Comparison of ENCODE assay signal across 18 cellular contexts in genomic region chr10:62772186-62772950, GRCh38. TPM values are rescaled to one million over a fixed set of nuclear protein-coding genes. Genes with fewer than 3 reads are reported as not detected.
DNase-seq lines count a peak whose midpoint lies in the region; ATAC-seq, FAIRE-seq and TF ChIP-seq lines count a peak whose summit lies in the region.
"Had no signal": no experiment of that assay in that cellular context is flagged by ENCODE, and none has a peak within 500 bp of the region (broad histone marks: within the 10 kb centered on the region; RNA-seq: fewer than 3 reads in every experiment).

No MANE protein-coding gene starts in this region.

- H3K27ac ChIP-seq in heart right ventricle (peak overlapping the region in 4 of 10 donors; percentile 2 to 39 (median 16)), smooth muscle cell (ENCODE audit: low read depth) (peak overlapping the region; percentile 45)
- H3K27ac ChIP-seq: adrenal gland had no signal

- H2AFZ ChIP-seq in smooth muscle cell (ENCODE audit: low read depth): peak overlapping the region; percentile 82

- ATAC-seq in heart right ventricle (peak in 6 of 8 donors; percentile 41 to 82 (median 63)), GM19351 (IDR thresholded peaks at IDR 0.05; ENCODE audit: unreplicated experiment) (no peak)
- ATAC-seq: effector memory CD8-positive, alpha-beta T cell; mucosa of descending colon had no signal

- 30 to 48% methylated on average over 7 of the region's 7 CpGs for WGBS in heart right ventricle, 2 donors
- WGBS in smooth muscle cell (ENCODE audit: low lambda C conversion rate): 48% methylated on average over 7 of the region's 7 CpGs

- peaks cover 12% of the 10 kb centered on the region for H3K4me1 ChIP-seq in adipocyte (ENCODE audit: control insufficient read depth, insufficient read depth, low read length)
- H3K4me1 ChIP-seq in heart right ventricle: peaks cover 0 to 37% (median 19%) of the 10 kb centered on the region in 9 donors
- peaks cover 6% of the 10 kb centered on the region for H3K4me1 ChIP-seq in smooth muscle cell (ENCODE audit: low read depth)
- H3K4me1 ChIP-seq: adrenal gland had no signal

- no peak for TF ChIP-seq CTCF in heart right ventricle (IDR thresholded peaks at IDR 0.05)
- no peak for TF ChIP-seq CTCF in smooth muscle cell (IDR thresholded peaks at IDR 0.05; ENCODE audit: borderline replicate concordance, insufficient read depth, poor library complexity, severe bottlenecking)

- peak overlapping the region; percentile 51 for H3K4me2 ChIP-seq in smooth muscle cell

- H3K36me3 ChIP-seq in adipocyte (ENCODE audit: control insufficient read depth, insufficient read depth, low read length, severe bottlenecking) (no peaks in the 10 kb centered on the region), heart right ventricle (no peaks in the 10 kb centered on the region), smooth muscle cell (ENCODE audit: low read depth) (no peaks in the 10 kb centered on the region)
- H3K36me3 ChIP-seq: adrenal gland had no signal

- H3K4me3 ChIP-seq in adipocyte (ENCODE audit: low read length) (peak overlapping the region; percentile 40), heart right ventricle (no peak overlapping the region), smooth muscle cell (peak overlapping the region; percentile 19)
- H3K4me3 ChIP-seq: adrenal gland, mucosa of descending colon had no signal

- no peaks in the 10 kb centered on the region for H3K79me2 ChIP-seq in smooth muscle cell (ENCODE audit: low read depth)

- H3K9me3 ChIP-seq in adipocyte (ENCODE audit: control insufficient read depth, low read length) (no peaks in the 10 kb centered on the region), heart right ventricle (peaks cover 0 to 5% (median 0%) of the 10 kb centered on the region in 11 donors), smooth muscle cell (replicated peaks; ENCODE audit: low read depth) (no peaks in the 10 kb centered on the region)
- H3K9me3 ChIP-seq: adrenal gland, mucosa of descending colon had no signal

- no peaks in the 10 kb centered on the region for H3K27me3 ChIP-seq in adipocyte (replicated peaks; ENCODE audit: control insufficient read depth, insufficient read depth, low read length)
- no peaks in the 10 kb centered on the region for H3K27me3 ChIP-seq in heart right ventricle
- H3K27me3 ChIP-seq in smooth muscle cell (ENCODE audit: low read depth): no peaks in the 10 kb centered on the region
- H3K27me3 ChIP-seq: adrenal gland had no signal

- peak; percentile 66 for FAIRE-seq in GM12891 (lab: Jason Lieb, UNC)

- H3F3A ChIP-seq in smooth muscle cell (ENCODE audit: low read depth): peaks cover 4% of the 10 kb centered on the region

- H3K9ac ChIP-seq in adipocyte (ENCODE audit: low read length) (no peak overlapping the region), smooth muscle cell (ENCODE audit: low read depth) (peak overlapping the region; percentile 22)

- intact Hi-C loops in heart right ventricle (cut with DNase I): no loop called here

- no peak for DNase-seq in GM12891 (ENCODE audit: insufficient read length, low spot score)
- DNase-seq in adipocyte (ENCODE audit: low read depth): peak; percentile 4
- DNase-seq in heart right ventricle: no peak
- no peak for DNase-seq in smooth muscle cell (lab: John Stamatoyannopoulos, UW; ENCODE audit: unreplicated experiment)
- DNase-seq in NCI-H345 treated with DMSO at 0.1 percent for 48 hours (lab: John Stamatoyannopoulos, UW; ENCODE audit: unreplicated experiment): no peak
- no peak for DNase-seq in activated gamma-delta T cell (lab: John Stamatoyannopoulos, UW)
- DNase-seq: activated CD4-positive, CD25-positive, alpha-beta regulatory T cell; adrenal gland; effector memory CD8-positive, alpha-beta T cell; GDM1; mucosa of descending colon; NCI-H146; NCI-H226; NK-92 treated with Interleukin-12 subunit alpha and Interleukin-12 subunit beta, amount 100 ng/mL, for 24 hours; SHP77; T-helper 2 cell had no signal

- no peaks in the 10 kb centered on the region for H4K20me1 ChIP-seq in smooth muscle cell (ENCODE audit: low read depth)

- peak; percentile 61; the same call in 1 of the 2 replicates for TF ChIP-seq POLR2A in GM12891 (IDR thresholded peaks at IDR 0.05; ENCODE audit: low read depth, low read length)

TF ChIP-seq in GM12891, 5 proteins besides CTCF, POLR2A, EP300 and RAD21:
- TF ChIP-seq POLR2AphosphoS5 (IDR thresholded peaks at IDR 0.05; ENCODE audit: low read depth, low read length) (peak; percentile 66), PAX5 (IDR thresholded peaks at IDR 0.05; ENCODE audit: insufficient read depth, low read length, severe bottlenecking) (no peak)

RNA-seq across cellular contexts. Expression of gene ADO, which starts 32.2 kb away (rescaled TPM):
- polyA plus RNA-seq in GM12891 (2012; ENCODE audit: low read depth, missing spikeins): 18.6 TPM
- total RNA-seq in heart right ventricle (10 to 100 TPM; 14.9 to 21.0 (median 17.5) TPM), smooth muscle cell (29.8 and 32.4 TPM in 2 replicates)
- polyA plus RNA-seq in heart right ventricle (10 to 100 TPM in 1 of 2 donors, 1 to 10 TPM in 1; 5.1 to 14.6 TPM), smooth muscle cell (11.6 and 11.9 TPM in 2 replicates)

RNA-seq across cellular contexts. Expression of gene EGR2, which starts 43.8 kb away (rescaled TPM):
- 54.7 TPM for polyA plus RNA-seq in GM12891 (2012; ENCODE audit: low read depth, missing spikeins)
- total RNA-seq in heart right ventricle (10 to 100 TPM in 1 of 10 donors, 1 to 10 TPM in 7, under 1 TPM in 2; 0.49 to 19.3 (median 3.6) TPM), smooth muscle cell (209 and 255 TPM in 2 replicates)
- polyA plus RNA-seq in heart right ventricle (1 to 10 TPM in 1 of 2 donors, under 1 TPM in 1; 0.99 to 2.2 TPM), smooth muscle cell (277 and 433 TPM in 2 replicates)
- total RNA-seq: HT1080 had no signal

Comparison
In these comparisons a context has a peak if more than half of its experiments do, and no peak if none do; other contexts are left out.
1. H3K4me3 ChIP-seq: peak in adipocyte (single experiment) and smooth muscle cell (single experiment); none in heart right ventricle (0 of 10).
2. RNA of gene EGR2, which starts 43.8 kb away (total RNA-seq): 209 to 255 TPM in smooth muscle cell; 0.49 to 19.3 TPM in heart right ventricle; every median in the first group is over 10 times any median in the second.